Comparison of ENCODE assay signal across 1 cellular context in the genomic region with DNA sequence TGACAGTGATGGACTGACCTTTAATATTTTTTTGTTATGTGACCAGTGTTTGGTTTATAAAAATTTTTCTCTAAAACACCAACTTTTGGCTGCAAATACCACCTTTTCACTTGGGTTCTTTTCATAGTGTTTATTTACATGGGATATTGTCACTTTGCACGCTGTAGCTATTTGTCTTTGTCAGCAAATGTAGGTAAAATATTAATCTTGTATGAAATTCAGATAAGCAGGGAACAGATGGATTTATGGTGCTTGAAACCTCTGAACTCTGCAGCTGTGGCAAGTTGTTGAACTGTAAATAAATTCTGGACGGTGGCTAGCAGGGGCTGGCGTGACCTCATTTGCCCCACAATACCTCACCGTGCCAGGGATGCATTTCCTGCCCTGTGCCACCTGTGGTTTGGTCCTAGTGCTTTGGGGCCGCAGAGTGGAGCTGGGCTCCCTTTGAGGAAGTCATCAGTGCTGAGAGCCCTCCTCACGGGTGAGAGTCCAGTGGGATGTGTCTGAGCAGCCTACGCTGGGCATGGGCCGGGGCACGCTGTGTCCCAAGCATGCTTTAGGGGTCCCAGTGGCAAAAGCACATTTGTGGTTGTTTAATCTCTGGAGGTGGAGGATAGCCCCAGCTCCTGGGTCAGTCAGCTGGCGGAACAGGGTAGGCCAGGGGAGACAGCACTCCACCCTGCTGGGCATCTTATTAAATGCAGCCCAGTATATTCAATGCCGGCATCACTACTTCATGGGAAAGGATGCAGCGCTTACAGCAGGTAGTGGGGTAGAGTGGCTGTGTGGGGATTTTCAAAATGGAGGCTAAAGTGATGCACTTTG.
TF ChIP-seq lines count a peak whose summit lies in the region.

No MANE protein-coding gene starts in this region.

TF ChIP-seq in GM12878, 131 proteins besides CTCF, POLR2A, EP300 and RAD21 (continued from another document):
- TF ChIP-seq, protein P1, sequence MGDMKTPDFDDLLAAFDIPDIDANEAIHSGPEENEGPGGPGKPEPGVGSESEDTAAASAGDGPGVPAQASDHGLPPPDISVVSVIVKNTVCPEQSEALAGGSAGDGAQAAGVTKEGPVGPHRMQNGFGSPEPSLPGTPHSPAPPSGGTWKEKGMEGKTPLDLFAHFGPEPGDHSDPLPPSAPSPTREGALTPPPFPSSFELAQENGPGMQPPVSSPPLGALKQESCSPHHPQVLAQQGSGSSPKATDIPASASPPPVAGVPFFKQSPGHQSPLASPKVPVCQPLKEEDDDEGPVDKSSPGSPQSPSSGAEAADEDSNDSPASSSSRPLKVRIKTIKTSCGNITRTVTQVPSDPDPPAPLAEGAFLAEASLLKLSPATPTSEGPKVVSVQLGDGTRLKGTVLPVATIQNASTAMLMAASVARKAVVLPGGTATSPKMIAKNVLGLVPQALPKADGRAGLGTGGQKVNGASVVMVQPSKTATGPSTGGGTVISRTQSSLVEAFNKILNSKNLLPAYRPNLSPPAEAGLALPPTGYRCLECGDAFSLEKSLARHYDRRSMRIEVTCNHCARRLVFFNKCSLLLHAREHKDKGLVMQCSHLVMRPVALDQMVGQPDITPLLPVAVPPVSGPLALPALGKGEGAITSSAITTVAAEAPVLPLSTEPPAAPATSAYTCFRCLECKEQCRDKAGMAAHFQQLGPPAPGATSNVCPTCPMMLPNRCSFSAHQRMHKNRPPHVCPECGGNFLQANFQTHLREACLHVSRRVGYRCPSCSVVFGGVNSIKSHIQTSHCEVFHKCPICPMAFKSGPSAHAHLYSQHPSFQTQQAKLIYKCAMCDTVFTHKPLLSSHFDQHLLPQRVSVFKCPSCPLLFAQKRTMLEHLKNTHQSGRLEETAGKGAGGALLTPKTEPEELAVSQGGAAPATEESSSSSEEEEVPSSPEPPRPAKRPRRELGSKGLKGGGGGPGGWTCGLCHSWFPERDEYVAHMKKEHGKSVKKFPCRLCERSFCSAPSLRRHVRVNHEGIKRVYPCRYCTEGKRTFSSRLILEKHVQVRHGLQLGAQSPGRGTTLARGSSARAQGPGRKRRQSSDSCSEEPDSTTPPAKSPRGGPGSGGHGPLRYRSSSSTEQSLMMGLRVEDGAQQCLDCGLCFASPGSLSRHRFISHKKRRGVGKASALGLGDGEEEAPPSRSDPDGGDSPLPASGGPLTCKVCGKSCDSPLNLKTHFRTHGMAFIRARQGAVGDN (IDR thresholded peaks at IDR 0.05), result no peak
- no peak for TF ChIP-seq LARP7 (IDR thresholded peaks at IDR 0.05)
- TF ChIP-seq, protein P2, sequence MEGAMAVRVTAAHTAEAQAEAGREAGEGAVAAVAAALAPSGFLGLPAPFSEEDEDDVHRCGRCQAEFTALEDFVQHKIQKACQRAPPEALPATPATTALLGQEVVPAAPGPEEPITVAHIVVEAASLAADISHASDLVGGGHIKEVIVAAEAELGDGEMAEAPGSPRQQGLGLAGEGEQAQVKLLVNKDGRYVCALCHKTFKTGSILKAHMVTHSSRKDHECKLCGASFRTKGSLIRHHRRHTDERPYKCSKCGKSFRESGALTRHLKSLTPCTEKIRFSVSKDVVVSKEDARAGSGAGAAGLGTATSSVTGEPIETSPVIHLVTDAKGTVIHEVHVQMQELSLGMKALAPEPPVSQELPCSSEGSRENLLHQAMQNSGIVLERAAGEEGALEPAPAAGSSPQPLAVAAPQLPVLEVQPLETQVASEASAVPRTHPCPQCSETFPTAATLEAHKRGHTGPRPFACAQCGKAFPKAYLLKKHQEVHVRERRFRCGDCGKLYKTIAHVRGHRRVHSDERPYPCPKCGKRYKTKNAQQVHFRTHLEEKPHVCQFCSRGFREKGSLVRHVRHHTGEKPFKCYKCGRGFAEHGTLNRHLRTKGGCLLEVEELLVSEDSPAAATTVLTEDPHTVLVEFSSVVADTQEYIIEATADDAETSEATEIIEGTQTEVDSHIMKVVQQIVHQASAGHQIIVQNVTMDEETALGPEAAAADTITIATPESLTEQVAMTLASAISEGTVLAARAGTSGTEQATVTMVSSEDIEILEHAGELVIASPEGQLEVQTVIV (IDR thresholded peaks at IDR 0.05; ENCODE audit: borderline replicate concordance, partially characterized antibody), result no peak
